Comparison of ENCODE assay signal across 8 cellular contexts in the genomic region with DNA sequence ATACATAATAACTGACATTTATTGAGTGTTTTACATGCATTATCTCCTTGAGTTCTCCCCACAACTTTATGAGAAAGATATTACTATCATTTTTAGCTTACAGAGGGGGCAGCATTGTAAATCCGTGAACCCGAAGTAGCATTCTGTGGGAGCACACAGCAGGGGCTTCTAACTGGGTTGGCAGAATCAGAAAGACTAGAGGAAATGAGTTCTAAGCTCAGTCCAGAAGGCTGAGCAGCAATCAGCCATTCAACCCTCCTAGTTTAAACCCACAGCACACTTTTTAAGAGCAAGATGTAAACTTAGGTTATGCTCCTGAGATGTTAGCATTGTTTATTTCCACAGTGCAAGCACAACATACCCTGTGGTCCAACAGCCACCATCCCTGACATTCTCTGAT.
"Had no signal": no experiment of that assay in that cellular context is flagged by ENCODE, and none has a peak within 500 bp of the region (broad histone marks: within the 10 kb centered on the region; RNA-seq: fewer than 3 reads in every experiment).

No MANE protein-coding gene starts in this region.

- H3K27ac Mint-ChIP-seq: GM23338, HFFc6 had no signal

- H2AFZ ChIP-seq: GM23338 had no signal

- H3K4me1 ChIP-seq: HAP-1 had no signal

- H3K4me2 ChIP-seq: GM23338 had no signal

- FAIRE-seq: HTR-8/SVneo, K562 had no signal

- H3K9me3 Mint-ChIP-seq: GM23338 had no signal

- ATAC-seq: GM23338, HCT116, K562 had no signal

- H3K36me3 ChIP-seq: HAP-1 had no signal

- H3K4me3 Mint-ChIP-seq: GM23338, HFFc6 had no signal

- H3K9me3 ChIP-seq: HAP-1 had no signal

- DNase-seq: H7, HFFc6, IMR-90 had no signal

- H3K4me3 ChIP-seq: GM23338, HAP-1, K562 had no signal
